ENCODE assay signal across 2 cellular contexts in the genomic region with DNA sequence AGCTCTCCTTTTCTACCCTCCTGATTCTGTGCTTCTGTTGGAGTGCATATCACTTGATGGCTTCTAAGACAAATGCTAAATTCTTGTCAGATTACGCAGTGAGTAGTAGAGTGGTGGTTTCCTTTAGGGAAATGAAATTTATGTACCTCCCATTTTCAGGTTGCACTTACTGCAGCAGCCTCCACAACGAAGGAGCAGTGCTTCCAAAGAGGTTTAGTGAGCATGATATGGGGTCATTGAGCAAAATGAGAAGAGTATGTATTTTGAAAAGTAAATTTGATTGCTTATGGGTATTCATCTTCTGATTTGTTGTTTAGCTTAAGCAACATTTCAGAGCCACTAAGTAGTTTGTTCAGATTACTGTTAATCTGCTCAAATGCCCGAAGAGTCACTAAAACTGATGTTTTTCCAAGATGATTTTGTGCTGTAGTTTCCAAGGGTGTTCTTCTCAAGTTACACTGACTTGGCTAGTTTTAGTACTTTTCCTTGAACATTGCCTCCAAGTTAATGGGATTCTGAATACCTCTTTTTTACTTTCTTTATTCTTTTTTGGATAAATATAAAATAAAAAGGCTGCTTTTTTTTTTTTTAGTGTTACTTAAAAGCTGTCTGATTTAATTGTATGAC.
TF ChIP-seq lines count a peak whose summit lies in the region.

No MANE protein-coding gene starts in this region.

TF ChIP-seq in SK-N-SH treated with all-trans-retinoic acid at 6 μM for 48 hours, 23 proteins besides CTCF, POLR2A, EP300 and RAD21 (continued from another document):
- TF ChIP-seq TSHZ2 (CRISPR knock-in tag; IDR thresholded peaks at IDR 0.05) (no peak), BACH2 (CRISPR knock-in tag; IDR thresholded peaks at IDR 0.05; ENCODE audit: borderline replicate concordance) (no peak), SNAI2 (CRISPR knock-in tag; IDR thresholded peaks at IDR 0.05) (no peak), TCF4 (CRISPR knock-in tag; IDR thresholded peaks at IDR 0.05; ENCODE audit: borderline replicate concordance) (no peak), ESRRG (CRISPR knock-in tag; IDR thresholded peaks at IDR 0.05) (no peak), ZNF8 (CRISPR knock-in tag; IDR thresholded peaks at IDR 0.05) (no peak), CSDC2 (CRISPR knock-in tag; IDR thresholded peaks at IDR 0.05) (no peak), ZNF565 (CRISPR knock-in tag; conservative IDR thresholded peaks at IDR 0.05; ENCODE audit: low read depth) (no peak), OSR1 (CRISPR knock-in tag; IDR thresholded peaks at IDR 0.05) (no peak), ZNF70 (CRISPR knock-in tag; IDR thresholded peaks at IDR 0.05) (no peak), ZC3H10 (CRISPR knock-in tag; IDR thresholded peaks at IDR 0.05) (no peak), ZFP30 (CRISPR knock-in tag; IDR thresholded peaks at IDR 0.05) (no peak), ARNTL (CRISPR knock-in tag; IDR thresholded peaks at IDR 0.05; ENCODE audit: borderline replicate concordance, low read depth) (no peak), CSRNP3 (CRISPR knock-in tag; IDR thresholded peaks at IDR 0.05) (no peak)

TF ChIP-seq in H1, 55 proteins besides CTCF, POLR2A, EP300 and RAD21 (continued from another document):
- TF ChIP-seq CHD7 (IDR thresholded peaks at IDR 0.05; ENCODE audit: insufficient replicate concordance, low read length): no peak
- TF ChIP-seq BACH1 (IDR thresholded peaks at IDR 0.05; ENCODE audit: low read length): no peak
